22 cellular contexts compared by ENCODE assay signal in the genomic region with DNA sequence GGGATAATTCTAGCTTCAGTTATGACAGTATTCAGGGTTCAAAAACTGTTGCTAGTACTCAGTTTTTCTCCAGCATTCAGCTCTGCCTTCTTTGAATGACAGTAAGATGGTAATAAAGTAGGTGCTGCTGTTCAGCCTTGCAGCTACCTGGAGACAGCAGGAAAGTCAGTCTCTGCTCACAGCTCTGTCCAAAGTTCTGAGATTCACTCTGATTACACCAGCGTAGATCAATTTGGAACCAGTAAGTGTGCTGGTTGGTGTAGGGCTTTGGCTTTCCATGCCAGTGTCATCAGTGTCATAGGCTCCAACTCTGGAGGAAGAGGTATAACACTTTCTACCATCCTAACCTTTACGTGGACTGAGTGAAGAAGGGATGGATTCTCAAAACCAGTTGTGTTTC. TPM values are rescaled to one million over a fixed set of nuclear protein-coding genes. Genes with fewer than 3 reads are reported as not detected.
DNase-seq lines count a peak whose midpoint lies in the region; ATAC-seq and TF ChIP-seq lines count a peak whose summit lies in the region.
"Had no signal": no experiment of that assay in that cellular context is flagged by ENCODE, and none has a peak within 500 bp of the region (broad histone marks: within the 10 kb centered on the region; RNA-seq: fewer than 3 reads in every experiment).

No MANE protein-coding gene starts in this region.

- peak in 1 of 4 experiments; percentile 16 for ATAC-seq in T-cell (replicated peaks in 1 of 4)
- ATAC-seq in aorta (ENCODE audit: low FRiP score), result no peak
- ATAC-seq: PC-3, right cardiac atrium had no signal

- 95 to 98% methylated on average over 2 of the region's 2 CpGs for WGBS in aorta, 2 donors

- intact Hi-C loops in MCF 10A (cut with micrococcal nuclease), result no loop called here
- intact Hi-C loops in breast epithelium (cut with DNase I; ENCODE audit: low total_unique reads), result no loop called here
- intact Hi-C loops in aorta (cut with DNase I), result no loop called here

- CTCF ChIA-PET in MCF 10A (lab: Yijun Ruan, JAX) (interaction anchor here (1.4 kb wide), 1 partner anchor 27 kb away, joined by 4 read pairs; the partner anchor contains the start of gene STK17A), T-cell (lab: Charles Lee) (interaction anchor here (0.6 to 1.2 kb wide), 3 partner anchors 26 to 32 kb away, joined by 3 to 5 read pairs (median 4); partner anchors contain the start of gene STK17A (in 1 of the 2))

- H3K4me3 Mint-ChIP-seq in MCF 10A (ENCODE audit: unreplicated experiment), result no peak overlapping the region
- H3K4me3 Mint-ChIP-seq in T-cell, result peak overlapping the region in 1 of 3 donors; percentile 13
- H3K4me3 Mint-ChIP-seq in immature natural killer cell, result no peak overlapping the region
- H3K4me3 Mint-ChIP-seq: CD14-positive monocyte had no signal

- H3K4me1 ChIP-seq in breast epithelium (no peaks in the 10 kb centered on the region), aorta (ENCODE audit: control insufficient read depth in 1 of 2, insufficient read depth in 2 of 2, low read length in 2 of 2) (peaks cover 2 to 4% of the 10 kb centered on the region in 2 donors)

- POLR2A ChIA-PET in MCF 10A (lab: Yijun Ruan, JAX) (no interaction called here), T-cell (lab: Charles Lee) (interaction anchor here in 1 of 2 donors (1.4 to 1.7 kb wide), 2 partner anchors 11 to 27 kb away, joined by 6 to 19 read pairs; partner anchors contain the start of gene STK17A)

- H3K27me3 Mint-ChIP-seq in MCF 10A (ENCODE audit: insufficient read depth, unreplicated experiment) (no peaks in the 10 kb centered on the region), T-cell (no peaks in the 10 kb centered on the region), immature natural killer cell (ENCODE audit: low read depth in 3 of 3) (peaks cover 0 to 4% (median 2%) of the 10 kb centered on the region in 3 donors)

- H3K27ac Mint-ChIP-seq in MCF 10A (ENCODE audit: low read depth, unreplicated experiment), result peak overlapping the region; percentile 36
- H3K27ac Mint-ChIP-seq in T-cell, result peak overlapping the region; percentile 50 to 61
- peak overlapping the region; percentile 46 to 82 (median 80) for H3K27ac Mint-ChIP-seq in immature natural killer cell

- H3K36me3 ChIP-seq in breast epithelium (no peaks in the 10 kb centered on the region), aorta (ENCODE audit: control insufficient read depth in 1 of 2, insufficient read depth in 2 of 2, low read length in 1 of 2) (peaks cover 3 to 5% of the 10 kb centered on the region in 2 donors)
- H3K36me3 ChIP-seq: ovary, WERI-Rb-1 had no signal

- H3K27ac ChIP-seq in breast epithelium (no peak overlapping the region), aorta (ENCODE audit: low read depth in 1 of 2, low read length in 2 of 2) (peak overlapping the region; percentile 43 to 44)
- H3K27ac ChIP-seq: esophagus muscularis mucosa, ovary, thyroid gland, WERI-Rb-1 had no signal

- no peak for TF ChIP-seq POLR2A in breast epithelium (IDR thresholded peaks at IDR 0.05)

- H3K4me3 ChIP-seq in breast epithelium (no peak overlapping the region), aorta (ENCODE audit: low read length in 2 of 2) (no peak overlapping the region)
- H3K4me3 ChIP-seq: esophagus muscularis mucosa, ovary, thyroid gland had no signal

- DNase-seq in MCF 10A (ENCODE audit: unreplicated experiment) (no peak), breast epithelium (ENCODE audit: low spot score in 2 of 2) (no peak), T-cell (no peak), immature natural killer cell (no peak), aorta (no peak), T-helper 2 cell (no peak), hypothalamus (lab: John Stamatoyannopoulos, UW) (no peak), NCI-H2107 treated with DMSO at 0.1 percent for 48 hours (lab: John Stamatoyannopoulos, UW; ENCODE audit: unreplicated experiment) (no peak)
- DNase-seq: DMS53; effector memory CD4-positive, alpha-beta T cell; GOT3; MV-4-11; NCI-H1694 treated with DMSO at 0.1 percent for 48 hours; NCI-H82; ovary; PC-3; right cardiac atrium; SIG-M5; thyroid gland; WERI-Rb-1 had no signal

- H3K4me1 Mint-ChIP-seq in MCF 10A (ENCODE audit: insufficient read depth, unreplicated experiment) (peaks cover 10% of the 10 kb centered on the region), T-cell (peaks cover 67 to 81% (median 80%) of the 10 kb centered on the region in 3 donors), immature natural killer cell (peaks cover 54 to 75% of the 10 kb centered on the region in 2 donors)
- H3K4me1 Mint-ChIP-seq: CD14-positive monocyte had no signal

- no peaks in the 10 kb centered on the region for H3K27me3 ChIP-seq in breast epithelium
- H3K27me3 ChIP-seq in aorta (ENCODE audit: control insufficient read depth in 1 of 2, insufficient read depth in 2 of 2, low read length in 1 of 2), result no peaks in the 10 kb centered on the region
- H3K27me3 ChIP-seq: esophagus muscularis mucosa, ovary, thyroid gland had no signal

- H3K9me3 Mint-ChIP-seq in MCF 10A (ENCODE audit: unreplicated experiment), result peaks cover 9% of the 10 kb centered on the region
- no peaks in the 10 kb centered on the region for H3K9me3 Mint-ChIP-seq in T-cell
- no peaks in the 10 kb centered on the region for H3K9me3 Mint-ChIP-seq in immature natural killer cell

- BruUV-seq in MCF 10A (replicated peaks; lab: Mats Ljungman, UMichigan), result no TSS peak

- H3K9me3 ChIP-seq in breast epithelium, result no peaks in the 10 kb centered on the region
- no peaks in the 10 kb centered on the region for H3K9me3 ChIP-seq in aorta (ENCODE audit: control insufficient read depth, low read length)
- H3K9me3 ChIP-seq: esophagus muscularis mucosa, ovary, thyroid gland had no signal

- TF ChIP-seq CTCF in MCF 10A (IDR thresholded peaks at IDR 0.05; ENCODE audit: unreplicated experiment), result no peak
- no peak for TF ChIP-seq CTCF in breast epithelium (IDR thresholded peaks at IDR 0.05)

- H3K36me3 Mint-ChIP-seq in MCF 10A (ENCODE audit: insufficient read depth, unreplicated experiment) (peaks cover 73% of the 10 kb centered on the region), T-cell (peaks cover 59% of the 10 kb centered on the region), immature natural killer cell (peaks cover 5 to 25% (median 10%) of the 10 kb centered on the region in 3 donors)

RNA-seq across cellular contexts. Expression of gene STK17A, which starts 26.2 kb away (rescaled TPM):
- 27.2 and 51.6 TPM in 2 replicates for total RNA-seq in MCF 10A (2022)
- total RNA-seq in breast epithelium, result 10 to 100 TPM; 13.3 to 24.3 (median 24.1) TPM
- total RNA-seq in T-cell, result 100 to 1,000 TPM; 101 to 120 (median 117) TPM
- 100 to 1,000 TPM; 255 to 300 (median 271) TPM for polyA plus RNA-seq in immature natural killer cell
- 10 to 100 TPM; 38.8 to 40.6 TPM for total RNA-seq in aorta
- polyA plus RNA-seq in aorta, result 10 to 100 TPM; 15.9 to 19.3 TPM

Comparison
In these comparisons a context has a peak if more than half of its experiments do, and no peak if none do; other contexts are left out.
1. H3K27ac ChIP-seq: peak in aorta (2 of 2); none in breast epithelium (0 of 2).
2. Peak in every context shown above with its lines, with median percentiles within 50 percentile points of each other: H3K27ac Mint-ChIP-seq.